ENCODE assay signal across 8 cellular contexts in genomic region chr10:80504897-80505465, GRCh38. TPM values are rescaled to one million over a fixed set of nuclear protein-coding genes. Genes with fewer than 3 reads are reported as not detected.
DNase-seq lines count a peak whose midpoint lies in the region; ATAC-seq and TF ChIP-seq lines count a peak whose summit lies in the region.

No MANE protein-coding gene starts in this region.

- no peaks in the 10 kb centered on the region for H4K20me1 ChIP-seq in HCT116 (ENCODE audit: insufficient read depth)

- no peak overlapping the region for H2AFZ ChIP-seq in HCT116 (ENCODE audit: low read depth, low read length, poor library complexity, severe bottlenecking)

- intact Hi-C loops in HCT116 (cut with micrococcal nuclease) (loop anchor here (1.0 to 10.0 kb wide), 4 partner anchors 46 to 250 kb away; no protein-coding TSS in a partner anchor), sciatic nerve (cut with DNase I) (loop anchor here (10.0 kb wide), 1 partner anchor 110 kb away; no protein-coding TSS in a partner anchor)

- CTCF ChIA-PET in HCT116 (lab: Charles Lee), result interaction anchor here (0.9 to 3.7 kb wide), 21 partner anchors 9 to 127 kb away, joined by 3 to 71 read pairs (median 11); partner anchors contain the start of genes PRXL2A and TSPAN14

- peak overlapping the region; percentile 81 for H3K4me2 ChIP-seq in HCT116 (ENCODE audit: low read length)

- H3K36me3 ChIP-seq in HCT116 (ENCODE audit: control insufficient read depth in 1 of 2, insufficient read depth in 2 of 2, low read length in 2 of 2) (no peaks in the 10 kb centered on the region; a peak in 1 of 4 replicates), right atrium auricular region (peaks cover 11% of the 10 kb centered on the region)

- no peak for TF ChIP-seq RAD21 in HCT116 (IDR thresholded peaks at IDR 0.05; ENCODE audit: low read depth)

- no peaks in the 10 kb centered on the region for H3K9me3 ChIP-seq in HCT116 (ENCODE audit: control insufficient read depth in 1 of 2, insufficient read depth in 1 of 2, low read depth in 1 of 2, low read length in 2 of 2)
- H3K9me3 ChIP-seq in right atrium auricular region, result no peaks in the 10 kb centered on the region

- peak overlapping the region; percentile 96 for H3K27ac Mint-ChIP-seq in activated naive CD8-positive, alpha-beta T cell treated with anti-CD3 and anti-CD28 coated beads for 36 hours

- H3K4me1 ChIP-seq in HCT116 (ENCODE audit: control insufficient read depth in 1 of 2, insufficient read depth in 2 of 2, low read length in 2 of 2) (peaks cover 97 to 98% of the 10 kb centered on the region in 2 experiments), right atrium auricular region (peaks cover 0 to 91% of the 10 kb centered on the region in 2 donors)

- H3K27me3 ChIP-seq in HCT116 (ENCODE audit: insufficient read depth, low read length), result no peaks in the 10 kb centered on the region
- H3K27me3 ChIP-seq in right atrium auricular region, result no peaks in the 10 kb centered on the region

- H3K9me3 Mint-ChIP-seq in activated naive CD8-positive, alpha-beta T cell treated with anti-CD3 and anti-CD28 coated beads for 36 hours, result no peaks in the 10 kb centered on the region

- TF ChIP-seq POLR2A in HCT116 (IDR thresholded peaks at IDR 0.05; ENCODE audit: borderline replicate concordance, extremely low read depth, insufficient read depth, insufficient read length), result no peak

- RAD21 ChIA-PET in HCT116 (lab: Charles Lee; ENCODE audit: low non-redundant PET in 1 of 2, low total read pairs in 2 of 2, uncharacterized antibody in 2 of 2, unreplicated experiment in 2 of 2), result interaction anchor here (1.1 to 2.7 kb wide), 9 partner anchors 33 to 122 kb away, joined by 3 to 23 read pairs (median 7); no protein-coding TSS in a partner anchor

- DNase-seq in HCT116 (ENCODE audit: low read depth, low spot score) (no peak), right atrium auricular region (ENCODE audit: low spot score) (no peak), sciatic nerve (ENCODE audit: low spot score) (peak; percentile 60), NCI-H1048 (lab: John Stamatoyannopoulos, UW) (no peak), ecto neural progenitor cell (ENCODE audit: low spot score) (no peak)
- no peak for DNase-seq in activated naive CD8-positive, alpha-beta T cell treated with anti-CD3 and anti-CD28 coated beads for 36 hours

- TF ChIP-seq CTCF in HCT116 (IDR thresholded peaks at IDR 0.05 in 2 of 3, conservative IDR thresholded peaks at IDR 0.05 in 1 of 3; ENCODE audit: borderline replicate concordance in 1 of 3, insufficient read depth in 1 of 3, low read depth in 2 of 3, low read length in 2 of 3) (no peak), right atrium auricular region (IDR thresholded peaks at IDR 0.05) (no peak)

- no peaks in the 10 kb centered on the region for H3K27me3 Mint-ChIP-seq in activated naive CD8-positive, alpha-beta T cell treated with anti-CD3 and anti-CD28 coated beads for 36 hours

- peak; percentile 15 for ATAC-seq in HCT116
- peak; percentile 33 for ATAC-seq in sciatic nerve
- no peak for ATAC-seq in HG03045 (IDR thresholded peaks at IDR 0.05; ENCODE audit: unreplicated experiment)
- no peak for ATAC-seq in GM21447 (IDR thresholded peaks at IDR 0.05; ENCODE audit: unreplicated experiment)

- no peaks in the 10 kb centered on the region for H3K9me2 ChIP-seq in HCT116 (ENCODE audit: insufficient read depth)

- peaks cover 76% of the 10 kb centered on the region for H3K79me2 ChIP-seq in HCT116 (ENCODE audit: insufficient read depth, low read length)

- peaks cover 25% of the 10 kb centered on the region for H3K36me3 Mint-ChIP-seq in activated naive CD8-positive, alpha-beta T cell treated with anti-CD3 and anti-CD28 coated beads for 36 hours

- no TSS peak for BruUV-seq in HCT116 (replicated peaks; lab: Mats Ljungman, UMichigan)

- H3K27ac ChIP-seq in HCT116 (ENCODE audit: low read depth, low read length) (peak overlapping the region; percentile 90), right atrium auricular region (peak overlapping the region; percentile 54 to 80)

- POLR2A ChIA-PET in HCT116 (lab: Charles Lee), result interaction anchor here (1.0 to 3.3 kb wide), 3 partner anchors 9 to 60 kb away, joined by 3 to 18 read pairs (median 4); no protein-coding TSS in a partner anchor

- H3K4me3 ChIP-seq in HCT116 (replicated peaks in 1 of 2; ENCODE audit: low read depth in 1 of 2, low read length in 2 of 2) (peak overlapping the region in 1 of 2 experiments; percentile 38; a peak in 1 of 4 replicates), right atrium auricular region (no peak overlapping the region)

- H3K4me3 Mint-ChIP-seq in activated naive CD8-positive, alpha-beta T cell treated with anti-CD3 and anti-CD28 coated beads for 36 hours, result peak overlapping the region; percentile 23

- H3K9ac ChIP-seq in HCT116 (ENCODE audit: low read length), result peak overlapping the region; percentile 60

- H3K4me1 Mint-ChIP-seq in activated naive CD8-positive, alpha-beta T cell treated with anti-CD3 and anti-CD28 coated beads for 36 hours, result peaks cover 64% of the 10 kb centered on the region

TF ChIP-seq in HCT116, 20 proteins besides CTCF, POLR2A, EP300 and RAD21:
- TF ChIP-seq MAX (IDR thresholded peaks at IDR 0.05) (no peak), CEBPB (IDR thresholded peaks at IDR 0.05; ENCODE audit: low read depth) (no peak), EGR1 (IDR thresholded peaks at IDR 0.05; ENCODE audit: low read depth) (no peak), ZBTB33 (IDR thresholded peaks at IDR 0.05; ENCODE audit: extremely low read depth, insufficient replicate concordance, low read length) (no peak), EZH2phosphoT487 (IDR thresholded peaks at IDR 0.05; ENCODE audit: borderline replicate concordance) (no peak), SIN3A (IDR thresholded peaks at IDR 0.05; ENCODE audit: low read depth) (no peak), CBX3 (IDR thresholded peaks at IDR 0.05; ENCODE audit: low read depth) (no peak), ATF3 (IDR thresholded peaks at IDR 0.05) (no peak), ZFX (IDR thresholded peaks at IDR 0.05) (no peak), ELF1 (IDR thresholded peaks at IDR 0.05; ENCODE audit: borderline replicate concordance, low read depth) (no peak), TCF7L2 (IDR thresholded peaks at IDR 0.05; ENCODE audit: borderline replicate concordance, extremely low read depth, insufficient read depth, insufficient read length) (no peak), SP1 (IDR thresholded peaks at IDR 0.05; ENCODE audit: low read depth) (no peak), FOSL1 (IDR thresholded peaks at IDR 0.05; ENCODE audit: low read depth) (no peak), JUND (IDR thresholded peaks at IDR 0.05) (no peak)

RNA-seq across cellular contexts. Expression of gene SH2D4B, which starts 32.7 kb away (rescaled TPM):
- total RNA-seq in HCT116 (2021; ENCODE audit: unreplicated experiment), result 0.22 TPM
- polyA plus RNA-seq in HCT116 (2012), result 0.04 TPM in 1 of 2 replicates, not detected in the other
- under 1 TPM; 0.08 to 0.18 TPM for total RNA-seq in activated naive CD8-positive, alpha-beta T cell treated with anti-CD3 and anti-CD28 coated beads for 36 hours
- under 1 TPM in 1 of 2 donors, not detected in 1; 0.12 TPM for total RNA-seq in right atrium auricular region
- 0.18 TPM for total RNA-seq in sciatic nerve

RNA-seq across cellular contexts. Expression of gene TSPAN14, which starts 50.9 kb away (rescaled TPM):
- 86.8 TPM for total RNA-seq in HCT116 (2021; ENCODE audit: unreplicated experiment)
- 61.9 and 66.2 TPM in 2 replicates for polyA plus RNA-seq in HCT116 (2012)
- 10 to 100 TPM; 39.6 to 40.4 TPM for total RNA-seq in activated naive CD8-positive, alpha-beta T cell treated with anti-CD3 and anti-CD28 coated beads for 36 hours
- total RNA-seq in right atrium auricular region, result 10 to 100 TPM; 24.2 to 34.7 TPM
- total RNA-seq in sciatic nerve, result 103 TPM

Comparison
In these comparisons a context has a peak if more than half of its experiments do, and no peak if none do; other contexts are left out.
1. ATAC-seq: peak in HCT116 (single experiment) and sciatic nerve (single experiment); none in HG03045 (single experiment) and GM21447 (single experiment).